ENCODE assay signal across 1 cellular context in genomic region chr7:150402671-150403321, GRCh38.
TF ChIP-seq lines count a peak whose summit lies in the region.

No MANE protein-coding gene starts in this region.

TF ChIP-seq in HepG2, 621 proteins besides CTCF, POLR2A, EP300 and RAD21 (continued from another document and continues in another):
- TF ChIP-seq ELK4 (CRISPR knock-in tag; IDR thresholded peaks at IDR 0.05; ENCODE audit: borderline replicate concordance) (no peak), ZSCAN25 (CRISPR knock-in tag; IDR thresholded peaks at IDR 0.05) (0 out of 2 replicates have a peak, but pooled peaks have one; percentile 37), CBX5 (CRISPR knock-in tag; IDR thresholded peaks at IDR 0.05; ENCODE audit: borderline replicate concordance) (0 out of 2 replicates have a peak, but pooled peaks have one; percentile 58), PBX3 (CRISPR knock-in tag; IDR thresholded peaks at IDR 0.05; ENCODE audit: borderline replicate concordance) (no peak), ZNF576 (CRISPR knock-in tag; IDR thresholded peaks at IDR 0.05) (no peak), IKZF4 (CRISPR knock-in tag; IDR thresholded peaks at IDR 0.05; ENCODE audit: borderline replicate concordance, low read depth, not compliant biosample characterization) (peak; percentile 46), ZMYM3 (CRISPR knock-in tag; IDR thresholded peaks at IDR 0.05) (no peak), ZNF839 (CRISPR knock-in tag; IDR thresholded peaks at IDR 0.05; ENCODE audit: borderline replicate concordance) (no peak), ZKSCAN5 (CRISPR knock-in tag; IDR thresholded peaks at IDR 0.05) (no peak), ZGPAT (CRISPR knock-in tag; IDR thresholded peaks at IDR 0.05) (0 out of 2 replicates have a peak, but pooled peaks have one; percentile 19), ZNF44 (CRISPR knock-in tag; IDR thresholded peaks at IDR 0.05) (0 out of 2 replicates have a peak, but pooled peaks have one; percentile 60), BRD4 (CRISPR knock-in tag; IDR thresholded peaks at IDR 0.05) (no peak), ZNF232 (CRISPR knock-in tag; IDR thresholded peaks at IDR 0.05; ENCODE audit: borderline replicate concordance) (no peak), REXO4 (CRISPR knock-in tag; IDR thresholded peaks at IDR 0.05; ENCODE audit: borderline replicate concordance) (no peak), PAWR (CRISPR knock-in tag; IDR thresholded peaks at IDR 0.05; ENCODE audit: borderline replicate concordance) (no peak), RBM39 (IDR thresholded peaks at IDR 0.05; ENCODE audit: low read depth, low read length, poor library complexity, severe bottlenecking) (no peak), PAX8 (CRISPR knock-in tag; IDR thresholded peaks at IDR 0.05; ENCODE audit: borderline replicate concordance) (no peak), CAMTA2 (CRISPR knock-in tag; IDR thresholded peaks at IDR 0.05; ENCODE audit: borderline replicate concordance) (no peak), GMEB2 (CRISPR knock-in tag; IDR thresholded peaks at IDR 0.05; ENCODE audit: low read depth) (no peak), ZUFSP (CRISPR knock-in tag; IDR thresholded peaks at IDR 0.05; ENCODE audit: borderline replicate concordance) (no peak), ZNF24 (IDR thresholded peaks at IDR 0.05) (no peak), POLR2G (IDR thresholded peaks at IDR 0.05; ENCODE audit: low read depth, low read length) (peak; percentile 60), GATA4 (IDR thresholded peaks at IDR 0.05; ENCODE audit: borderline replicate concordance, low read depth) (no peak), ZNF138 (CRISPR knock-in tag; IDR thresholded peaks at IDR 0.05; ENCODE audit: low read depth) (no peak), ARNT (IDR thresholded peaks at IDR 0.05) (no peak), GMEB1 (CRISPR knock-in tag; IDR thresholded peaks at IDR 0.05; ENCODE audit: borderline replicate concordance) (no peak), E2F5 (CRISPR knock-in tag; conservative IDR thresholded peaks at IDR 0.05) (no peak), ZFP37 (CRISPR knock-in tag; IDR thresholded peaks at IDR 0.05; ENCODE audit: borderline replicate concordance) (no peak), ARID4A (CRISPR knock-in tag; IDR thresholded peaks at IDR 0.05; ENCODE audit: borderline replicate concordance) (peak; percentile 54; the same call in 1 of the 2 replicates), TMF1 (CRISPR knock-in tag; IDR thresholded peaks at IDR 0.05; ENCODE audit: low read depth) (no peak), PHB2 (IDR thresholded peaks at IDR 0.05; ENCODE audit: partially characterized antibody) (no peak), NONO (IDR thresholded peaks at IDR 0.05) (no peak), NONO (CRISPR knock-in tag; conservative IDR thresholded peaks at IDR 0.05) (no peak), PRDM4 (CRISPR knock-in tag; IDR thresholded peaks at IDR 0.05; ENCODE audit: borderline replicate concordance) (no peak), ZNF33B (CRISPR knock-in tag; IDR thresholded peaks at IDR 0.05) (0 out of 2 replicates have a peak, but pooled peaks have one; percentile 69), FUBP1 (CRISPR knock-in tag; IDR thresholded peaks at IDR 0.05; ENCODE audit: borderline replicate concordance) (no peak; the same call in 1 of the 2 replicates)
